15 cellular contexts compared by ENCODE assay signal in the genomic region with DNA sequence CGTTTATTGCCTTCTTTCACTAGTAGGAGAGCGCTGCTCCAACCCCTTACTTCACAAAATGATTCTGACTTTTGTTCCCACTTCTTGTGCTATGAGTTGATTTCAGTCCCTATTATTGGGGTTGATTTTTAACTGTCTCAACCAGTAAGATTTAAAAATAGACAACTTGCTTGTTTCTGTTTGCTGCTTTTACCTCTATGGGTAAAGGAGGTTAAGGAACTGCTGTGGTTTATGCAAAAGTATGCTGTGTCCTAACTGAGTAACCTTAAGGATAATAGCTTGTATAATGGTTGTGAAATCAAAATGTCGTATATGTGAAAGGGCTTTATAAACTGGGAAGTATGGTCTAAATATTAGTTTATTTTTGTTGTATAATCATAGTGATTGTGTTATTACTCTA. TPM values are rescaled to one million over a fixed set of nuclear protein-coding genes. Genes with fewer than 3 reads are reported as not detected.
DNase-seq lines count a peak whose midpoint lies in the region; ATAC-seq and FAIRE-seq lines count a peak whose summit lies in the region.
"Had no signal": no experiment of that assay in that cellular context is flagged by ENCODE, and none has a peak within 500 bp of the region (broad histone marks: within the 10 kb centered on the region; RNA-seq: fewer than 3 reads in every experiment).

No MANE protein-coding gene starts in this region.

- H3K27ac Mint-ChIP-seq in naive thymus-derived CD8-positive, alpha-beta T cell, result peak overlapping the region in 1 of 10 donors; percentile 38
- no peak overlapping the region for H3K27ac Mint-ChIP-seq in CD8-positive, alpha-beta memory T cell
- H3K27ac Mint-ChIP-seq: activated CD8-positive, alpha-beta T cell treated with anti-CD3 and anti-CD28 coated beads, Interleukin-2, amount 10 ng/mL, durations not matched to agents 7 days and 5 days had no signal

- peak overlapping the region; percentile 38; the same call in 1 of the 2 replicates for H3K4me3 ChIP-seq in GM08714 (ENCODE audit: low read length)
- no peak overlapping the region for H3K4me3 ChIP-seq in CD8-positive, alpha-beta memory T cell (ENCODE audit: low read length)
- H3K4me3 ChIP-seq: A549 had no signal

- H3K9me3 Mint-ChIP-seq in naive thymus-derived CD8-positive, alpha-beta T cell, result peaks cover 0 to 27% (median 15%) of the 10 kb centered on the region in 9 donors
- H3K9me3 Mint-ChIP-seq in CD8-positive, alpha-beta memory T cell, result peaks cover 15 to 26% (median 21%) of the 10 kb centered on the region in 5 donors

- no peaks in the 10 kb centered on the region for H3K4me1 ChIP-seq in CD8-positive, alpha-beta memory T cell (ENCODE audit: insufficient read depth, low read length)
- H3K4me1 ChIP-seq: A549 had no signal

- H3K27ac ChIP-seq in CD8-positive, alpha-beta memory T cell (ENCODE audit: low read depth, low read length), result no peak overlapping the region
- H3K27ac ChIP-seq: A549 had no signal

- FAIRE-seq in frontal cortex (lab: Jason Lieb, UNC), result no peak
- FAIRE-seq: A549, colon had no signal

- no peak for DNase-seq in naive thymus-derived CD8-positive, alpha-beta T cell
- DNase-seq in frontal cortex (ENCODE audit: low spot score in 2 of 2) (no peak), NCI-H1436 treated with DMSO at 0.1 percent for 48 hours (lab: John Stamatoyannopoulos, UW) (no peak)
- no peak for DNase-seq in CD8-positive, alpha-beta memory T cell
- DNase-seq: activated CD8-positive, alpha-beta T cell treated with anti-CD3 and anti-CD28 coated beads, Interleukin-2, amount 10 ng/mL, durations not matched to agents 7 days and 5 days; aorta; head of caudate nucleus; left cardiac atrium; NCI-H2171 treated with DMSO at 0.1 percent for 48 hours had no signal

- H3K36me3 ChIP-seq in CD8-positive, alpha-beta memory T cell (ENCODE audit: insufficient read depth, low read length), result no peaks in the 10 kb centered on the region

- H3K27me3 ChIP-seq in CD8-positive, alpha-beta memory T cell (ENCODE audit: insufficient read depth, low read length, poor library complexity, severe bottlenecking), result no peaks in the 10 kb centered on the region

- POLR2A ChIA-PET in naive thymus-derived CD8-positive, alpha-beta T cell (lab: Charles Lee), result interaction anchor here (0.7 kb wide), 1 partner anchor 40 kb away, joined by 4 read pairs; no protein-coding TSS in a partner anchor
- POLR2A ChIA-PET in CD8-positive, alpha-beta memory T cell (lab: Charles Lee), result no interaction called here

- H3K27me3 Mint-ChIP-seq in naive thymus-derived CD8-positive, alpha-beta T cell, result no peaks in the 10 kb centered on the region
- no peaks in the 10 kb centered on the region for H3K27me3 Mint-ChIP-seq in CD8-positive, alpha-beta memory T cell

- ATAC-seq in GM19324 (IDR thresholded peaks at IDR 0.05; ENCODE audit: low FRiP score, unreplicated experiment) (peak; percentile 93), GM21737 (IDR thresholded peaks at IDR 0.05; ENCODE audit: unreplicated experiment) (peak; percentile 72), HG03139 (IDR thresholded peaks at IDR 0.05; ENCODE audit: unreplicated experiment) (peak; percentile 82)
- ATAC-seq in naive thymus-derived CD8-positive, alpha-beta T cell, result no peak
- ATAC-seq: A549; activated CD8-positive, alpha-beta T cell treated with anti-CD3 and anti-CD28 coated beads, Interleukin-2, amount 10 ng/mL, durations not matched to agents 7 days and 5 days; left cardiac atrium had no signal

- CTCF ChIA-PET in CD8-positive, alpha-beta memory T cell (lab: Charles Lee), result no interaction called here

- no peak overlapping the region for H3K4me3 Mint-ChIP-seq in naive thymus-derived CD8-positive, alpha-beta T cell
- no peak overlapping the region for H3K4me3 Mint-ChIP-seq in CD8-positive, alpha-beta memory T cell
- H3K4me3 Mint-ChIP-seq: activated CD8-positive, alpha-beta T cell treated with anti-CD3 and anti-CD28 coated beads, Interleukin-2, amount 10 ng/mL, durations not matched to agents 7 days and 5 days had no signal

- H3K36me3 Mint-ChIP-seq in naive thymus-derived CD8-positive, alpha-beta T cell, result peaks cover 30 to 49% (median 43%) of the 10 kb centered on the region in 3 donors
- peaks cover 26 to 56% (median 34%) of the 10 kb centered on the region in 3 donors for H3K36me3 Mint-ChIP-seq in CD8-positive, alpha-beta memory T cell

- H3K9me3 ChIP-seq in CD8-positive, alpha-beta memory T cell (ENCODE audit: low read length), result no peaks in the 10 kb centered on the region

- H3K4me1 Mint-ChIP-seq in naive thymus-derived CD8-positive, alpha-beta T cell, result peaks cover 0 to 30% (median 8%) of the 10 kb centered on the region in 4 donors
- peaks cover 5 to 20% (median 16%) of the 10 kb centered on the region in 3 donors for H3K4me1 Mint-ChIP-seq in CD8-positive, alpha-beta memory T cell

RNA-seq across cellular contexts. Expression of a gene that starts 22.6 kb away (rescaled TPM):
- total RNA-seq in naive thymus-derived CD8-positive, alpha-beta T cell, result 10 to 100 TPM; 28.3 to 28.8 TPM
- polyA plus RNA-seq in naive thymus-derived CD8-positive, alpha-beta T cell, result 1 to 10 TPM; 1.9 to 5.1 (median 2.2) TPM
- total RNA-seq in frontal cortex, result 61.1 TPM
- total RNA-seq in CD8-positive, alpha-beta memory T cell, result 10 to 100 TPM; 18.8 to 20.1 TPM
- 4.1 TPM for polyA plus RNA-seq in CD8-positive, alpha-beta memory T cell

Comparison
In these comparisons a context has a peak if more than half of its experiments do, and no peak if none do; other contexts are left out.
1. ATAC-seq: peak in GM19324 (single experiment), GM21737 (single experiment) and HG03139 (single experiment); none in naive thymus-derived CD8-positive, alpha-beta T cell (0 of 2).